In genomic region chr3:155248531-155249187, GRCh38 we compare ENCODE assay signal across 26 cellular contexts. TPM values are rescaled to one million over a fixed set of nuclear protein-coding genes. Genes with fewer than 3 reads are reported as not detected.
"Had no signal": no experiment of that assay in that cellular context is flagged by ENCODE, and none has a peak within 500 bp of the region (broad histone marks: within the 10 kb centered on the region; RNA-seq: fewer than 3 reads in every experiment).

No MANE protein-coding gene starts in this region.

- H3K27ac Mint-ChIP-seq: T-helper 1 cell treated with Interleukin-12 subunit alpha and Interleukin-12 subunit beta and Interleukin-4 antibody, amounts not matched to agents 30 μg/mL and 1 μg/mL, for 36 hours had no signal

- ATAC-seq: Right ventricle myocardium inferior, SK-N-SH treated with all-trans-retinoic acid at 6 μM for 48 hours had no signal

- H3K4me2 ChIP-seq: KMS-11, PC-9 had no signal

- H3K4me3 ChIP-seq: PC-9, Peyer's patch, SJCRH30 had no signal

- H3K9me3 ChIP-seq: Peyer's patch, SJCRH30 had no signal

- H3K27ac ChIP-seq: KMS-11, PC-9, Peyer's patch, SJCRH30 had no signal

- H2AFZ ChIP-seq: PC-9 had no signal

- DNase-seq: Kasumi-1, MV-4-11, NCI-H1048, NCI-H1105, NCI-H1417, NCI-H1436 treated with DMSO at 0.1 percent for 48 hours, NCI-H1694, NCI-H187 treated with DMSO at 0.1 percent for 48 hours, NCI-H2029 treated with DMSO at 0.1 percent for 48 hours, NCI-H2171 treated with DMSO at 0.1 percent for 48 hours, NCI-H524, NCI-H526 treated with DMSO at 0.1 percent for 48 hours, NCI-H748 treated with DMSO at 0.1 percent for 48 hours, PC-9, Peyer's patch, SHP77 treated with DMSO at 0.1 percent for 48 hours, SJCRH30 had no signal

- H3K9me3 Mint-ChIP-seq: T-helper 1 cell treated with Interleukin-12 subunit alpha and Interleukin-12 subunit beta and Interleukin-4 antibody, amounts not matched to agents 30 μg/mL and 1 μg/mL, for 36 hours had no signal

- H3K36me3 ChIP-seq: Peyer's patch, SJCRH30 had no signal

- H3K27me3 ChIP-seq: Peyer's patch, SJCRH30 had no signal

- H3K4me3 Mint-ChIP-seq: T-helper 1 cell treated with Interleukin-12 subunit alpha and Interleukin-12 subunit beta and Interleukin-4 antibody, amounts not matched to agents 30 μg/mL and 1 μg/mL, for 36 hours had no signal

- H3K4me1 ChIP-seq: Peyer's patch had no signal

- H3K9ac ChIP-seq: KMS-11 had no signal

RNA-seq across cellular contexts. Expression of gene STRIT1, which starts 44.8 kb away (rescaled TPM):
- total RNA-seq: HT-29, M059J, NCI-H460, OCI-LY7, PC-9, Peyer's patch, RPMI7951, SJCRH30 had no signal
